8 cellular contexts compared by ENCODE assay signal in genomic region chr12:121626087-121626852, GRCh38. TPM values are rescaled to one million over a fixed set of nuclear protein-coding genes. Genes with fewer than 3 reads are reported as not detected.
DNase-seq lines count a peak whose midpoint lies in the region; ATAC-seq and TF ChIP-seq lines count a peak whose summit lies in the region.

Gene ORAI1, plus strand, starts transcription at chr12:121626530.

- H3K9ac ChIP-seq in BLaER1 treated with 17β-estradiol and CSF1 and Interleukin-3, amounts not matched to agents 10 nM and 100 nM = peak within 1 kb of the TSS; percentile 84 to 97 (median 93)

- H4K20me1 ChIP-seq in BLaER1 treated with 17β-estradiol and CSF1 and Interleukin-3, amounts not matched to agents 10 nM and 100 nM = peaks cover 0 to 26% (median 8%) of the 10 kb centered on the region in 11 experiments; a peak in 12 of 22 replicates

- peak within 1 kb of the TSS; percentile 55 to 96 (median 94); a peak in 21 of 22 replicates for H3K27ac ChIP-seq in BLaER1 treated with 17β-estradiol and CSF1 and Interleukin-3, amounts not matched to agents 10 nM and 100 nM
- peak within 1 kb of the TSS; percentile 95 to 97 for H3K27ac ChIP-seq in left lung

- H3K27me3 ChIP-seq in BLaER1 treated with 17β-estradiol and CSF1 and Interleukin-3, amounts not matched to agents 10 nM and 100 nM = no peaks in the 10 kb centered on the region
- H3K27me3 ChIP-seq in left lung = no peaks in the 10 kb centered on the region

- H3K9me3 ChIP-seq in BLaER1 treated with 17β-estradiol and CSF1 and Interleukin-3, amounts not matched to agents 10 nM and 100 nM (replicated peaks in 1 of 11) = no peaks in the 10 kb centered on the region
- no peaks in the 10 kb centered on the region for H3K9me3 ChIP-seq in left lung

- TF ChIP-seq CTCF in left lung (IDR thresholded peaks at IDR 0.05) = no peak

- peak within 1 kb of the TSS; percentile 71 to 89 (median 80) for H3K4me3 ChIP-seq in BLaER1 treated with 17β-estradiol and CSF1 and Interleukin-3, amounts not matched to agents 10 nM and 100 nM
- peak within 1 kb of the TSS; percentile 60 to 90 for H3K4me3 ChIP-seq in left lung

- peak; percentile 68 for ATAC-seq in GM19328 (IDR thresholded peaks at IDR 0.05; ENCODE audit: unreplicated experiment)
- ATAC-seq in HG03520 (IDR thresholded peaks at IDR 0.05; ENCODE audit: unreplicated experiment) = peak; percentile 60
- ATAC-seq in left lung = peak; percentile 88

- intact Hi-C loops in left lung (cut with DNase I) = loop anchor here in 1 of 2 donors (10.0 kb wide), 2 partner anchors 49 to 51 kb away; no protein-coding TSS in a partner anchor

- DNase-seq in NCI-H748 (lab: John Stamatoyannopoulos, UW; ENCODE audit: unreplicated experiment) (peak; percentile 95), cortex of kidney (lab: John Stamatoyannopoulos, UW) (peak; percentile 77), left lung (peak; percentile 97 to 99)
- DNase-seq in activated CD4-positive, alpha-beta T cell treated with anti-CD3 and anti-CD28 coated beads, Interleukin-2, amount 50 U/mL, for 1 hour = peak; percentile 95
- DNase-seq in stimulated activated CD4-positive, alpha-beta T cell treated with anti-CD3 and anti-CD28 coated beads, Interleukin-2, amount 100 ng/mL, for 4 hours (ENCODE audit: low read depth) = peak; percentile 98

- H3K4me1 ChIP-seq in BLaER1 treated with 17β-estradiol and CSF1 and Interleukin-3, amounts not matched to agents 10 nM and 100 nM = peaks cover 44 to 51% (median 49%) of the 10 kb centered on the region in 10 experiments
- peaks cover 16 to 57% of the 10 kb centered on the region in 2 donors for H3K4me1 ChIP-seq in left lung

- peaks cover 0 to 13% (median 10%) of the 10 kb centered on the region in 11 experiments; a peak in 15 of 22 replicates for H3K36me3 ChIP-seq in BLaER1 treated with 17β-estradiol and CSF1 and Interleukin-3, amounts not matched to agents 10 nM and 100 nM
- H3K36me3 ChIP-seq in left lung = no peaks in the 10 kb centered on the region

- H3K4me2 ChIP-seq in BLaER1 treated with 17β-estradiol and CSF1 and Interleukin-3, amounts not matched to agents 10 nM and 100 nM = peak within 1 kb of the TSS; percentile 86 to 99 (median 95)

RNA-seq across cellular contexts. Expression of gene ORAI1, which starts in this region (rescaled TPM):
- 10 to 100 TPM; 25.2 to 39.5 TPM for total RNA-seq in left lung

Comparison
In these comparisons a context has a peak if more than half of its experiments do, and no peak if none do; other contexts are left out.
1. Peak in every context shown above with its lines: DNase-seq, ATAC-seq, H3K4me3 ChIP-seq and H3K27ac ChIP-seq.